Comparison of ENCODE assay signal across 2 cellular contexts in the genomic region with DNA sequence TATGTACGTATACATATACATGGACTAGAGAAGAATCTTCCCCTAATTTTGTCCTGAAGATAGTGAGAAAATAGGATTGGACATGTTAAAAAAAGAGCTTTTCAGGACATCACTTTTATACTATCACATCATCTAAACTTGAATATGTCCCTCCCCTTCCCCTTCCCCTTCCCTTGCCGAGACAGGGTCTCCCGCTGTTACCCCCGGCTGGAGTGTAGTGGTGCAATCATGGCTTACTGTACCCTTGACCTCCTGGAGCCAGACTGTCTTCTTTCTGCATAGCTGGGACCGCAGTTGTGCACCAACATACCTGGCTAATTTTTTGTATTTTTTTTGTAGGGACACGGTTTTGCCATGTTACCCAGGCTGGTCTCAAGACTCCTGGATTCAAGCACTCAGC.
TF ChIP-seq lines count a peak whose summit lies in the region.

No MANE protein-coding gene starts in this region.

TF ChIP-seq in HCT116, 20 proteins besides CTCF, POLR2A, EP300 and RAD21:
- TF ChIP-seq YY1 (IDR thresholded peaks at IDR 0.05; ENCODE audit: extremely low read depth, insufficient replicate concordance, low read depth, low read length) (no peak), TCF7L2 (IDR thresholded peaks at IDR 0.05; ENCODE audit: borderline replicate concordance, extremely low read depth, insufficient read depth, insufficient read length) (no peak), SIN3A (IDR thresholded peaks at IDR 0.05; ENCODE audit: low read depth) (no peak)

TF ChIP-seq in K562, 482 proteins besides CTCF, POLR2A, EP300 and RAD21:
- no peak for TF ChIP-seq KLF1 (tag; IDR thresholded peaks at IDR 0.05)
- no peak for TF ChIP-seq DMBX1 (CRISPR knock-in tag; IDR thresholded peaks at IDR 0.05; ENCODE audit: borderline replicate concordance)
- TF ChIP-seq BACH1 (tag; IDR thresholded peaks at IDR 0.05) = no peak
- TF ChIP-seq RBFOX2 (IDR thresholded peaks at IDR 0.05; ENCODE audit: low read depth, low read length) = 0 out of 2 replicates have a peak, but pooled peaks have one; percentile 19
